Comparison of ENCODE assay signal across 1 cellular context in the genomic region with DNA sequence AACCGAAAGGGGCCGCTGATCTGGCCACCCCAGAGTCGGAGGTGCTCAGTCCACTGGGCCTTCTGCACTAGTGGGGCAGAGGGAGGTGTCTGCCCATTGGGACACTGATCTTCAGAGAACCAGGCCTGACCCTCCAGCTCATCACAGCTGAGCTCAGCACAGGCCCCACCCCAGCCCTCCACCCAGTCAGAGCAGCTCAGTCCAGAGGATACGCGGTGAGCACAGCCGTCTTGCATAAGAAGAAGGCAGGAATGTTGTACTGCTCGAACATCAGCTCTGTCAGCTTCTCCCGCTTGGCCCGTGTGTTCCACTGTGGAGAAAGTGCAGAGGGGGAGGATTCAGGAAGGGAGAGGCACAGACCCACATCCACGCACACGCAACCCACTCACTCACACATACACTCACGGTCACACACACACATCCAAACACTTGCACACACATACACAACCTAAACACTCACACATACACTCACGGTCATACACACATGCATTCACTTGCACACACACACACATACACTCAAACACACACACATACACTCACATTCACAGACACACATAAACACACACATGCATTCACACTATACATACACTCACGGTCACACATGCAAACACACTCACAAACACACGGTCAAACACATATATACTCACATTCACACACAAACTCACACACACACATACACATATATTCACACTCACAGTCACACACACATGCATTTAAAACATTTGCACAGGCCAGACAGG.
TF ChIP-seq lines count a peak whose summit lies in the region.

No MANE protein-coding gene starts in this region.

TF ChIP-seq in K562, 482 proteins besides CTCF, POLR2A, EP300 and RAD21 (continued from another document):
- TF ChIP-seq ESRRB (CRISPR knock-in tag; IDR thresholded peaks at IDR 0.05; ENCODE audit: borderline replicate concordance) (no peak), EHMT2 (IDR thresholded peaks at IDR 0.05) (0 out of 2 replicates have a peak, but pooled peaks have one; percentile 23), KLF16 (IDR thresholded peaks at IDR 0.05) (no peak), HEY1 (CRISPR knock-in tag; IDR thresholded peaks at IDR 0.05; ENCODE audit: borderline replicate concordance) (no peak), ARNT (IDR thresholded peaks at IDR 0.05) (no peak), ZNF696 (CRISPR knock-in tag; conservative IDR thresholded peaks at IDR 0.05) (no peak), RNF2 (IDR thresholded peaks at IDR 0.05) (no peak), RBM22 (IDR thresholded peaks at IDR 0.05; ENCODE audit: low read depth, low read length, poor library complexity, severe bottlenecking) (no peak), CREB1 (IDR thresholded peaks at IDR 0.05) (no peak), CREB1 (CRISPR knock-in tag; IDR thresholded peaks at IDR 0.05) (no peak), PTBP1 (IDR thresholded peaks at IDR 0.05; ENCODE audit: low read depth, low read length) (no peak), FUS (optimal IDR thresholded peaks at IDR 0.05; ENCODE audit: low read depth, low read length) (no peak), LARP7 (IDR thresholded peaks at IDR 0.05) (peak; percentile 49; the same call in 1 of the 2 replicates), ZNF232 (CRISPR knock-in tag; IDR thresholded peaks at IDR 0.05) (no peak), HDAC1 (IDR thresholded peaks at IDR 0.05) (peak in 1 of 2 experiments; percentile 44; a peak in 1 of 4 replicates), FOSL1 (tag; conservative IDR thresholded peaks at IDR 0.05) (no peak), POLR2B (IDR thresholded peaks at IDR 0.05; ENCODE audit: low read depth, partially characterized antibody) (no peak), TOE1 (IDR thresholded peaks at IDR 0.05; ENCODE audit: borderline replicate concordance) (no peak), TOE1 (CRISPR knock-in tag; IDR thresholded peaks at IDR 0.05; ENCODE audit: borderline replicate concordance, low read depth) (no peak), ZNF347 (CRISPR knock-in tag; IDR thresholded peaks at IDR 0.05; ENCODE audit: low read depth) (no peak), NFE2 (IDR thresholded peaks at IDR 0.05; ENCODE audit: low read depth) (no peak), ZFP1 (CRISPR knock-in tag; IDR thresholded peaks at IDR 0.05) (no peak), MCM3 (IDR thresholded peaks at IDR 0.05) (peak; percentile 74; the same call in 1 of the 2 replicates), GTF2E2 (tag; IDR thresholded peaks at IDR 0.05) (no peak)
- TF ChIP-seq, protein P1, sequence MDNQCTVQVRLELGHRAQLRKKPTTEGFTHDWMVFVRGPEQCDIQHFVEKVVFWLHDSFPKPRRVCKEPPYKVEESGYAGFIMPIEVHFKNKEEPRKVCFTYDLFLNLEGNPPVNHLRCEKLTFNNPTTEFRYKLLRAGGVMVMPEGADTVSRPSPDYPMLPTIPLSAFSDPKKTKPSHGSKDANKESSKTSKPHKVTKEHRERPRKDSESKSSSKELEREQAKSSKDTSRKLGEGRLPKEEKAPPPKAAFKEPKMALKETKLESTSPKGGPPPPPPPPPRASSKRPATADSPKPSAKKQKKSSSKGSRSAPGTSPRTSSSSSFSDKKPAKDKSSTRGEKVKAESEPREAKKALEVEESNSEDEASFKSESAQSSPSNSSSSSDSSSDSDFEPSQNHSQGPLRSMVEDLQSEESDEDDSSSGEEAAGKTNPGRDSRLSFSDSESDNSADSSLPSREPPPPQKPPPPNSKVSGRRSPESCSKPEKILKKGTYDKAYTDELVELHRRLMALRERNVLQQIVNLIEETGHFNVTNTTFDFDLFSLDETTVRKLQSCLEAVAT (IDR thresholded peaks at IDR 0.05), result peak in 1 of 2 experiments; percentile 58; a peak in 1 of 4 replicates
- TF ChIP-seq, protein P2, sequence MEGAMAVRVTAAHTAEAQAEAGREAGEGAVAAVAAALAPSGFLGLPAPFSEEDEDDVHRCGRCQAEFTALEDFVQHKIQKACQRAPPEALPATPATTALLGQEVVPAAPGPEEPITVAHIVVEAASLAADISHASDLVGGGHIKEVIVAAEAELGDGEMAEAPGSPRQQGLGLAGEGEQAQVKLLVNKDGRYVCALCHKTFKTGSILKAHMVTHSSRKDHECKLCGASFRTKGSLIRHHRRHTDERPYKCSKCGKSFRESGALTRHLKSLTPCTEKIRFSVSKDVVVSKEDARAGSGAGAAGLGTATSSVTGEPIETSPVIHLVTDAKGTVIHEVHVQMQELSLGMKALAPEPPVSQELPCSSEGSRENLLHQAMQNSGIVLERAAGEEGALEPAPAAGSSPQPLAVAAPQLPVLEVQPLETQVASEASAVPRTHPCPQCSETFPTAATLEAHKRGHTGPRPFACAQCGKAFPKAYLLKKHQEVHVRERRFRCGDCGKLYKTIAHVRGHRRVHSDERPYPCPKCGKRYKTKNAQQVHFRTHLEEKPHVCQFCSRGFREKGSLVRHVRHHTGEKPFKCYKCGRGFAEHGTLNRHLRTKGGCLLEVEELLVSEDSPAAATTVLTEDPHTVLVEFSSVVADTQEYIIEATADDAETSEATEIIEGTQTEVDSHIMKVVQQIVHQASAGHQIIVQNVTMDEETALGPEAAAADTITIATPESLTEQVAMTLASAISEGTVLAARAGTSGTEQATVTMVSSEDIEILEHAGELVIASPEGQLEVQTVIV (CRISPR knock-in tag; IDR thresholded peaks at IDR 0.05; ENCODE audit: borderline replicate concordance), result no peak
